18 cellular contexts compared by ENCODE assay signal in the genomic region with DNA sequence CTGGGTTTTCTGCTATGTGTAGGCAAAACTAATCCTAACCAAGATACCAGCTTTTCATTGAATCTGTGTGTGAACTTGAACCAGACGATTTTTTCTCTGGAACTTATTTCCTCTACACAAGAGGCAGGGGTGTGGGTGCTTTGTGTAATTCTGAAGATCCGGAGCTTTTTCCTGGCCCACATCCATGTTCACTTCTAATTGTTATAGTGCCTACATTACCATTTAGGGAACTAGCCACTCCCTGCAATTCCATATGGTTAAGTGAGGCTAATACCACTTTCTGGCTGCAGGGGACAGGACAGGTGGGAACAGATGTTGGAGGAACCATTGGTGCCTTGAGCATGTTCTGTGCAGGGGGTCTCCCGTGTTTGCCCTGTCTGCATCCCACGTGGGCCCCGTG.
"Had no signal": no experiment of that assay in that cellular context is flagged by ENCODE, and none has a peak within 500 bp of the region (broad histone marks: within the 10 kb centered on the region; RNA-seq: fewer than 3 reads in every experiment).

No MANE protein-coding gene starts in this region.

- H3K9me3 ChIP-seq: neutrophil, thyroid gland, upper lobe of right lung had no signal

- H3K4me1 ChIP-seq: heart right ventricle, spleen, suprapubic skin, thyroid gland, upper lobe of right lung had no signal

- ATAC-seq: esophagus mucosa; heart right ventricle; left lobe of liver; naive thymus-derived CD8-positive, alpha-beta T cell; stimulated activated naive B cell treated with anti-CD40 and anti-IgM and Interleukin-4, amounts not matched to agents 10 μg/mL and 1 μg/mL and 100 μg/mL, for 72 hours had no signal

- H3K27me3 ChIP-seq: neutrophil, thyroid gland had no signal

- H3K36me3 ChIP-seq: heart right ventricle, neutrophil, spleen, suprapubic skin, thyroid gland, upper lobe of right lung had no signal

- DNase-seq: effector memory CD4-positive, alpha-beta T cell; heart right ventricle; hypothalamus; kidney glomerular epithelial cell; mammary epithelial cell; naive thymus-derived CD8-positive, alpha-beta T cell; posterior cingulate gyrus; spleen; stimulated activated CD4-positive, alpha-beta T cell treated with anti-CD3 and anti-CD28 coated beads, Interleukin-15, amount 100 ng/mL, for 24 hours; stimulated activated CD4-positive, alpha-beta T cell treated with anti-CD3 and anti-CD28 coated beads, Interleukin-1b, Interleukin-23, amount 100 ng/mL, for 48 hours; stimulated activated CD4-positive, alpha-beta T cell treated with anti-CD3 and anti-CD28 coated beads, Interleukin-4, amount 100 ng/mL, for 4 hours; stimulated activated naive B cell treated with anti-CD40 and anti-IgM and Interleukin-4, amounts not matched to agents 10 μg/mL and 1 μg/mL and 100 μg/mL, for 72 hours; thyroid gland; upper lobe of right lung had no signal

- H3K4me3 ChIP-seq: heart right ventricle, spleen, suprapubic skin, thyroid gland, upper lobe of right lung had no signal

- H3K27ac ChIP-seq: heart right ventricle, neutrophil, spleen, suprapubic skin, thyroid gland, upper lobe of right lung had no signal
